Comparison of ENCODE assay signal across 22 cellular contexts in genomic region chr6:89032599-89032998, GRCh38. TPM values are rescaled to one million over a fixed set of nuclear protein-coding genes. Genes with fewer than 3 reads are reported as not detected.
DNase-seq lines count a peak whose midpoint lies in the region; ATAC-seq and TF ChIP-seq lines count a peak whose summit lies in the region.
"Had no signal": no experiment of that assay in that cellular context is flagged by ENCODE, and none has a peak within 500 bp of the region (broad histone marks: within the 10 kb centered on the region; RNA-seq: fewer than 3 reads in every experiment).

No MANE protein-coding gene starts in this region.

- TF ChIP-seq CTCF in GM10266 (IDR thresholded peaks at IDR 0.05; ENCODE audit: control insufficient read depth, insufficient read depth, low read depth, missing control alignments) (peak; percentile 19), foreskin keratinocyte (conservative IDR thresholded peaks at IDR 0.05) (peak; percentile 62), right lobe of liver (IDR thresholded peaks at IDR 0.05) (peak in 1 of 4 donors; percentile 5)

- TF ChIP-seq POLR2A in right lobe of liver (IDR thresholded peaks at IDR 0.05): no peak

- intact Hi-C loops in right lobe of liver (cut with DNase I): no loop called here

- 82% methylated on average over 2 of the region's 2 CpGs for WGBS in right lobe of liver (ENCODE audit: insufficient coverage, low coverage, low lambda C conversion rate, missing lambda C conversion rate)

- H3K27ac ChIP-seq in ACC112 (ENCODE audit: low read depth, low read length) (no peak overlapping the region), SK-N-MC (no peak overlapping the region), foreskin keratinocyte (peak overlapping the region; percentile 97), right lobe of liver (no peak overlapping the region)
- H3K27ac ChIP-seq: parathyroid adenoma, SJSA1 had no signal

- no peaks in the 10 kb centered on the region for H3K79me2 ChIP-seq in ACC112 (ENCODE audit: control insufficient read depth, insufficient read depth, low read length, unreplicated experiment)
- H3K79me2 ChIP-seq: parathyroid adenoma had no signal

- H3K9ac ChIP-seq in SK-N-MC (ENCODE audit: insufficient read length): no peak overlapping the region
- H3K9ac ChIP-seq: parathyroid adenoma had no signal

- ATAC-seq in foreskin keratinocyte (no peak), GM19035 (IDR thresholded peaks at IDR 0.05; ENCODE audit: unreplicated experiment) (no peak), right lobe of liver (no peak)

- peak overlapping the region; percentile 15 for H2AFZ ChIP-seq in ACC112 (ENCODE audit: low read length, unreplicated experiment)
- H2AFZ ChIP-seq: parathyroid adenoma had no signal

- no peak overlapping the region for H3K4me3 ChIP-seq in ACC112 (ENCODE audit: low read depth, low read length)
- peak overlapping the region; percentile 53 for H3K4me3 ChIP-seq in SK-N-MC
- H3K4me3 ChIP-seq in right lobe of liver: no peak overlapping the region
- H3K4me3 ChIP-seq: SJSA1, skin epidermis had no signal

- H3K27me3 ChIP-seq in ACC112 (ENCODE audit: insufficient read depth, low read length): no peaks in the 10 kb centered on the region
- H3K27me3 ChIP-seq in foreskin keratinocyte: no peaks in the 10 kb centered on the region
- no peaks in the 10 kb centered on the region for H3K27me3 ChIP-seq in right lobe of liver
- H3K27me3 ChIP-seq: BE2C, SJSA1 had no signal

- H3K36me3 ChIP-seq in ACC112 (ENCODE audit: insufficient read depth, low read length) (no peaks in the 10 kb centered on the region), SK-N-MC (ENCODE audit: insufficient read depth, low read length) (no peaks in the 10 kb centered on the region), right lobe of liver (no peaks in the 10 kb centered on the region)
- H3K36me3 ChIP-seq: BE2C, SJSA1 had no signal

- H3K4me1 ChIP-seq in ACC112 (ENCODE audit: control insufficient read depth, insufficient read depth, low read length, unreplicated experiment) (peaks cover 26% of the 10 kb centered on the region), foreskin keratinocyte (peaks cover 19% of the 10 kb centered on the region), right lobe of liver (peaks cover 0 to 29% (median 8%) of the 10 kb centered on the region in 4 donors)
- H3K4me1 ChIP-seq: BE2C, parathyroid adenoma had no signal

- H3K9me3 ChIP-seq in SK-N-MC (ENCODE audit: low read depth, low read length) (no peaks in the 10 kb centered on the region), right lobe of liver (no peaks in the 10 kb centered on the region)
- H3K9me3 ChIP-seq: BE2C, SJSA1 had no signal

- DNase-seq in GM10266 (ENCODE audit: extremely low spot score): no peak
- DNase-seq in SK-N-MC (ENCODE audit: low read depth, low spot score): peak; percentile 98
- DNase-seq in foreskin keratinocyte: no peak
- no peak for DNase-seq in ureter (ENCODE audit: low spot score)
- DNase-seq in right lobe of liver: no peak
- DNase-seq: activated gamma-delta T cell treated with Interleukin-2 at 50 U/mL for 16 hours; aorta; BE2C; DMS153; glutamatergic neuron; H7; mesendoderm; natural killer cell; NCI-H1436 treated with DMSO at 0.1 percent for 48 hours; stimulated activated CD4-positive, alpha-beta T cell treated with anti-CD3 and anti-CD28 coated beads, Interleukin-4, amount 100 ng/mL, for 24 hours; substantia nigra; T1000 had no signal

RNA-seq across cellular contexts. Expression of gene PNRC1, which starts 48.0 kb away (rescaled TPM):
- total RNA-seq in foreskin keratinocyte (13.6 and 18.4 TPM in 2 replicates), ureter (204 TPM), right lobe of liver (100 to 1,000 TPM in 3 of 6 experiments, 10 to 100 TPM in 3; 55.4 to 182 (median 105) TPM)
- 10.1 and 10.9 TPM in 2 replicates for polyA plus RNA-seq in foreskin keratinocyte
